26 cellular contexts compared by ENCODE assay signal in the genomic region with DNA sequence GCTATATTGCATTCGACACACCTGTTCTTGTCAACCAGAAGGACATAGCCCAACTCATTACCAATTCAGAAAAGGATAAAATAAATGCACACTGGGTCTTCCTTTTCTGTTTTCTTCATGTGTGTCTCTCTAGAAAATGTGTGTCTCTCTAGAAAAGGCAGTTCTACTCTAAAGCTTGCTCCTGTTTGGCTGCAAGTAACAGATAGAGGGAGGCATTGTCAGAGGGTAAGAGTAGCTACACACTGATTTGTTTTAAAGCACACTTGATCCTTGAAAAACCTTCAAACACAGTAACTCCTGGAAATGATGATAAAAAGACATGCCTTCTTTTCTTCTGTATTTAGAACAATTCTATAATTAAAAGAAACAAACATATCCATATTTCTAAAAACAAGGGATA. TPM values are rescaled to one million over a fixed set of nuclear protein-coding genes. Genes with fewer than 3 reads are reported as not detected.
"Had no signal": no experiment of that assay in that cellular context is flagged by ENCODE, and none has a peak within 500 bp of the region (broad histone marks: within the 10 kb centered on the region; RNA-seq: fewer than 3 reads in every experiment).

No MANE protein-coding gene starts in this region.

- H3K4me1 Mint-ChIP-seq: naive thymus-derived CD8-positive, alpha-beta T cell; nephron progenitor cell had no signal

- H3K4me3 Mint-ChIP-seq: effector memory CD8-positive, alpha-beta T cell; naive thymus-derived CD8-positive, alpha-beta T cell; nephron progenitor cell; type B pancreatic cell had no signal

- H3K27ac Mint-ChIP-seq: effector memory CD8-positive, alpha-beta T cell; naive thymus-derived CD8-positive, alpha-beta T cell; nephron progenitor cell; type B pancreatic cell had no signal

- H3K27me3 ChIP-seq: gastrocnemius medialis, hepatocyte, left lung, pancreas, right atrium auricular region, stomach, testis, tibial artery had no signal

- H3K79me2 ChIP-seq: hepatocyte had no signal

- H3K4me3 ChIP-seq: coronary artery, gastrocnemius medialis, hepatocyte, left lung, pancreas, right atrium auricular region, smooth muscle cell, stomach, testis, tibial artery had no signal

- H3K36me3 ChIP-seq: gastrocnemius medialis, left lung, pancreas, right atrium auricular region, stomach, tibial artery had no signal

- H3K27ac ChIP-seq: coronary artery, gastrocnemius medialis, hepatocyte, left lung, pancreas, right atrium auricular region, stomach, testis, tibial artery had no signal

- H3K4me2 ChIP-seq: hepatocyte had no signal

- H3K36me3 Mint-ChIP-seq: type B pancreatic cell had no signal

- H3K9me3 Mint-ChIP-seq: effector memory CD8-positive, alpha-beta T cell; nephron progenitor cell; type B pancreatic cell had no signal

- H3K9me3 ChIP-seq: gastrocnemius medialis, pancreas, right atrium auricular region, stomach, testis, tibial artery had no signal

- DNase-seq: dermis blood vessel endothelial cell; effector memory CD8-positive, alpha-beta T cell; foreskin fibroblast; gastrocnemius medialis; head of caudate nucleus; left cardiac atrium; left lung; mesenchymal stem cell; naive thymus-derived CD8-positive, alpha-beta T cell; nephron progenitor cell; pancreas; stimulated activated CD4-positive, alpha-beta T cell treated with anti-CD3 and anti-CD28 coated beads, Interleukin-12 subunit alpha, Interleukin-12 subunit beta, amount 100 ng/mL, for 4 hours; stimulated activated CD4-positive, alpha-beta T cell treated with anti-CD3 and anti-CD28 coated beads, Interleukin-1b, Interleukin-23, amount 100 ng/mL, for 48 hours; stimulated activated CD4-positive, alpha-beta T cell treated with anti-CD3 and anti-CD28 coated beads, Interleukin-4, amount 100 ng/mL, for 1 hour; stimulated activated CD8-positive, alpha-beta memory T cell treated with anti-CD3 and anti-CD28 coated beads, Interleukin-4, amount 100 ng/mL, for 48 hours; stimulated activated naive CD4-positive, alpha-beta T cell; stomach; testis; tibial artery had no signal

- H2AFZ ChIP-seq: hepatocyte had no signal

- H3K4me1 ChIP-seq: gastrocnemius medialis, left lung, pancreas, right atrium auricular region, stomach, testis, tibial artery had no signal

RNA-seq across cellular contexts. Expression of a gene that starts 21.3 kb away (rescaled TPM):
- total RNA-seq: dermis blood vessel endothelial cell; esophagus mucosa; lung microvascular endothelial cell; naive thymus-derived CD8-positive, alpha-beta T cell; smooth muscle cell; stomach had no signal
- polyA plus RNA-seq: hepatocyte; naive thymus-derived CD8-positive, alpha-beta T cell; smooth muscle cell; stomach had no signal
